Comparison of ENCODE assay signal across 28 cellular contexts in genomic region chr7:70321016-70321415, GRCh38.
"Had no signal": no experiment of that assay in that cellular context is flagged by ENCODE, and none has a peak within 500 bp of the region (broad histone marks: within the 10 kb centered on the region; RNA-seq: fewer than 3 reads in every experiment).

No MANE protein-coding gene starts in this region.

- H3K27ac ChIP-seq: dorsolateral prefrontal cortex, epithelial cell of prostate, esophagus muscularis mucosa, lower lobe of right lung, neural progenitor cell, parathyroid adenoma, right lobe of liver, thoracic aorta, tibial nerve, upper lobe of left lung had no signal

- FAIRE-seq: colon, small intestine, urothelium cell line had no signal

- ATAC-seq: left ventricle myocardium superior; lower lobe of right lung; mucosa of descending colon; right lobe of liver; stimulated activated naive B cell treated with anti-CD40 and anti-IgM and Interleukin-4, amounts not matched to agents 10 μg/mL and 1 μg/mL and 100 μg/mL, for 72 hours had no signal

- H3K27me3 Mint-ChIP-seq: memory B cell; naive B cell; stimulated activated naive B cell treated with anti-CD40 and anti-IgM and Interleukin-4, amounts not matched to agents 10 μg/mL and 1 μg/mL and 100 μg/mL, for 72 hours; stimulated activated naive CD8-positive, alpha-beta T cell treated with anti-CD3 and anti-CD28 coated beads, Interleukin-15, Interleukin-2, amounts not matched to agents 100 ng/mL and 50 ng/mL, for 24 hours had no signal

- H3K36me3 ChIP-seq: esophagus muscularis mucosa, lower lobe of right lung, neural progenitor cell, right lobe of liver, thoracic aorta, tibial nerve, upper lobe of left lung had no signal

- H3K79me2 ChIP-seq: parathyroid adenoma had no signal

- H3K4me3 Mint-ChIP-seq: immature natural killer cell; memory B cell; naive B cell; nephron; neural progenitor cell; stimulated activated naive B cell treated with anti-CD40 and anti-IgM and Interleukin-4, amounts not matched to agents 10 μg/mL and 1 μg/mL and 100 μg/mL, for 72 hours; stimulated activated naive CD8-positive, alpha-beta T cell treated with anti-CD3 and anti-CD28 coated beads, Interleukin-15, Interleukin-2, amounts not matched to agents 100 ng/mL and 50 ng/mL, for 24 hours had no signal

- H3K27ac Mint-ChIP-seq: immature natural killer cell; memory B cell; nephron; neural progenitor cell; progenitor cell of endocrine pancreas; stimulated activated naive B cell treated with anti-CD40 and anti-IgM and Interleukin-4, amounts not matched to agents 10 μg/mL and 1 μg/mL and 100 μg/mL, for 72 hours; stimulated activated naive CD8-positive, alpha-beta T cell treated with anti-CD3 and anti-CD28 coated beads, Interleukin-15, Interleukin-2, amounts not matched to agents 100 ng/mL and 50 ng/mL, for 24 hours had no signal

- H3K4me2 ChIP-seq: neural progenitor cell had no signal

- H2AFZ ChIP-seq: neural progenitor cell, parathyroid adenoma had no signal

- H3K9me3 Mint-ChIP-seq: memory B cell; nephron; neural progenitor cell; stimulated activated naive B cell treated with anti-CD40 and anti-IgM and Interleukin-4, amounts not matched to agents 10 μg/mL and 1 μg/mL and 100 μg/mL, for 72 hours; stimulated activated naive CD8-positive, alpha-beta T cell treated with anti-CD3 and anti-CD28 coated beads, Interleukin-15, Interleukin-2, amounts not matched to agents 100 ng/mL and 50 ng/mL, for 24 hours had no signal

- H3K9me3 ChIP-seq: esophagus muscularis mucosa, lower lobe of right lung, mucosa of descending colon, right lobe of liver, thoracic aorta, tibial nerve, upper lobe of left lung had no signal

- H3K9ac ChIP-seq: neural progenitor cell, parathyroid adenoma had no signal

- H3K4me1 ChIP-seq: lower lobe of right lung, parathyroid adenoma, right lobe of liver had no signal

- H3K27me3 ChIP-seq: dorsolateral prefrontal cortex, esophagus muscularis mucosa, neural progenitor cell, right lobe of liver, tibial nerve, upper lobe of left lung had no signal

- H3K4me3 ChIP-seq: dorsolateral prefrontal cortex, esophagus muscularis mucosa, lower lobe of right lung, mucosa of descending colon, neural progenitor cell, right lobe of liver, thoracic aorta, tibial nerve, upper lobe of left lung had no signal

- DNase-seq: dorsolateral prefrontal cortex; effector CD4-positive, alpha-beta T cell; foreskin melanocyte; hypothalamus; immature natural killer cell; islet precursor cell; left ventricle myocardium superior; lower lobe of right lung; mucosa of descending colon; naive B cell; right lobe of liver; small intestine; stimulated activated CD4-positive, alpha-beta T cell treated with anti-CD3 and anti-CD28 coated beads, Interleukin-15, amount 100 ng/mL, for 24 hours; stimulated activated CD4-positive, alpha-beta T cell treated with anti-CD3 and anti-CD28 coated beads, Interleukin-2, amount 100 ng/mL, for 48 hours; stimulated activated naive B cell treated with anti-CD40 and anti-IgM and Interleukin-4, amounts not matched to agents 10 μg/mL and 1 μg/mL and 100 μg/mL, for 72 hours; upper lobe of left lung had no signal

- H3K4me1 Mint-ChIP-seq: immature natural killer cell; memory B cell; stimulated activated naive B cell treated with anti-CD40 and anti-IgM and Interleukin-4, amounts not matched to agents 10 μg/mL and 1 μg/mL and 100 μg/mL, for 72 hours had no signal

- H3K36me3 Mint-ChIP-seq: immature natural killer cell, memory B cell, neural progenitor cell had no signal
